In the genomic region with DNA sequence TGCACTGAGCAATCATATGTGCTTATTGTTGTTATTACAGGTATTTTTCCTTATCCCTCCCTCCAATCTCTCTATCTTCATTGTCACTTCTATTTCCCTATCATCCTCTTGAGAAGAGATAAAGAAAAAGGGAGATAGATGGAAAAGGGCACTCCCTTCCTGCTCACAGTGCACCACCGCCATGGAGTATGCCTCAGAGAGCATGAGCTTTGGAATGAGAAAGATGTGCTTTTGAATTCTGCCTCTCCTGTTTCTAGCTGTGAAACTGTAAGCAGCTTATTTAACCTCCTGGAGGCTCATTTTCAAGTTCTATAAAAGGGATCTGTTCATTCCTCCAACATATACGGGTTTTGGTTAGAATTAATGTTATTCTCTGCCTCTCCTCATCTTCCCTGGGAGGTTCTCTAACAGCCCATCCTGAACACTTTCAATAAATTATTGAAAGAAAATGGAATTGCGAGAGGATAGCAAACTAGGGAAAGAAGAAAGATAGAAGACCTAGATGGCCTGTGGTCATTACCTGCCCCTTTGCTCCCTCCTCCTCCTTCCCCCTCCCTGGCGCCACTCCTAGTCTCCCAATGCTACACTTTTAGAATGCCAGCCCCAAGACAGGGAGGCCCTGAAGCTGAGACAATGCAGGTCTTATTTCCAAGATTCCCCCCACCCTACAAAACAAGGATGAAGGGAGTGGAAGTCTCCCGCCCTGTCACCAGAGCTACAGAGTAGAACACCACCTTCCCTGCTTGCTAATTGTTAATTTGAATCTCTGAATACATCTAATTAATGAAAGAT, we compare ENCODE assay signal across 1 cellular context.
TF ChIP-seq lines count a peak whose summit lies in the region.

No MANE protein-coding gene starts in this region.

TF ChIP-seq in WTC11, 78 proteins besides CTCF, POLR2A, EP300 and RAD21:
- TF ChIP-seq, protein P1, sequence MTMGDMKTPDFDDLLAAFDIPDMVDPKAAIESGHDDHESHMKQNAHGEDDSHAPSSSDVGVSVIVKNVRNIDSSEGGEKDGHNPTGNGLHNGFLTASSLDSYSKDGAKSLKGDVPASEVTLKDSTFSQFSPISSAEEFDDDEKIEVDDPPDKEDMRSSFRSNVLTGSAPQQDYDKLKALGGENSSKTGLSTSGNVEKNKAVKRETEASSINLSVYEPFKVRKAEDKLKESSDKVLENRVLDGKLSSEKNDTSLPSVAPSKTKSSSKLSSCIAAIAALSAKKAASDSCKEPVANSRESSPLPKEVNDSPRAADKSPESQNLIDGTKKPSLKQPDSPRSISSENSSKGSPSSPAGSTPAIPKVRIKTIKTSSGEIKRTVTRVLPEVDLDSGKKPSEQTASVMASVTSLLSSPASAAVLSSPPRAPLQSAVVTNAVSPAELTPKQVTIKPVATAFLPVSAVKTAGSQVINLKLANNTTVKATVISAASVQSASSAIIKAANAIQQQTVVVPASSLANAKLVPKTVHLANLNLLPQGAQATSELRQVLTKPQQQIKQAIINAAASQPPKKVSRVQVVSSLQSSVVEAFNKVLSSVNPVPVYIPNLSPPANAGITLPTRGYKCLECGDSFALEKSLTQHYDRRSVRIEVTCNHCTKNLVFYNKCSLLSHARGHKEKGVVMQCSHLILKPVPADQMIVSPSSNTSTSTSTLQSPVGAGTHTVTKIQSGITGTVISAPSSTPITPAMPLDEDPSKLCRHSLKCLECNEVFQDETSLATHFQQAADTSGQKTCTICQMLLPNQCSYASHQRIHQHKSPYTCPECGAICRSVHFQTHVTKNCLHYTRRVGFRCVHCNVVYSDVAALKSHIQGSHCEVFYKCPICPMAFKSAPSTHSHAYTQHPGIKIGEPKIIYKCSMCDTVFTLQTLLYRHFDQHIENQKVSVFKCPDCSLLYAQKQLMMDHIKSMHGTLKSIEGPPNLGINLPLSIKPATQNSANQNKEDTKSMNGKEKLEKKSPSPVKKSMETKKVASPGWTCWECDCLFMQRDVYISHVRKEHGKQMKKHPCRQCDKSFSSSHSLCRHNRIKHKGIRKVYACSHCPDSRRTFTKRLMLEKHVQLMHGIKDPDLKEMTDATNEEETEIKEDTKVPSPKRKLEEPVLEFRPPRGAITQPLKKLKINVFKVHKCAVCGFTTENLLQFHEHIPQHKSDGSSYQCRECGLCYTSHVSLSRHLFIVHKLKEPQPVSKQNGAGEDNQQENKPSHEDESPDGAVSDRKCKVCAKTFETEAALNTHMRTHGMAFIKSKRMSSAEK (CRISPR knock-in tag; IDR thresholded peaks at IDR 0.05; ENCODE audit: borderline replicate concordance) = no peak
- no peak for TF ChIP-seq ZBTB21 (CRISPR knock-in tag; IDR thresholded peaks at IDR 0.05; ENCODE audit: borderline replicate concordance)
- TF ChIP-seq, protein P2, sequence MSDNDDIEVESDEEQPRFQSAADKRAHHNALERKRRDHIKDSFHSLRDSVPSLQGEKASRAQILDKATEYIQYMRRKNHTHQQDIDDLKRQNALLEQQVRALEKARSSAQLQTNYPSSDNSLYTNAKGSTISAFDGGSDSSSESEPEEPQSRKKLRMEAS (CRISPR knock-in tag; IDR thresholded peaks at IDR 0.05) = no peak
- no peak for TF ChIP-seq RORB (CRISPR knock-in tag; IDR thresholded peaks at IDR 0.05)
- TF ChIP-seq ZNF317 (CRISPR knock-in tag; IDR thresholded peaks at IDR 0.05; ENCODE audit: borderline replicate concordance, low read depth) = no peak
- TF ChIP-seq, protein P3, sequence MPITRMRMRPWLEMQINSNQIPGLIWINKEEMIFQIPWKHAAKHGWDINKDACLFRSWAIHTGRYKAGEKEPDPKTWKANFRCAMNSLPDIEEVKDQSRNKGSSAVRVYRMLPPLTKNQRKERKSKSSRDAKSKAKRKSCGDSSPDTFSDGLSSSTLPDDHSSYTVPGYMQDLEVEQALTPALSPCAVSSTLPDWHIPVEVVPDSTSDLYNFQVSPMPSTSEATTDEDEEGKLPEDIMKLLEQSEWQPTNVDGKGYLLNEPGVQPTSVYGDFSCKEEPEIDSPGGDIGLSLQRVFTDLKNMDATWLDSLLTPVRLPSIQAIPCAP (CRISPR knock-in tag; IDR thresholded peaks at IDR 0.05) = no peak
- TF ChIP-seq TEAD4 (CRISPR knock-in tag; IDR thresholded peaks at IDR 0.05) = no peak
- TF ChIP-seq IRF2 (CRISPR knock-in tag; IDR thresholded peaks at IDR 0.05; ENCODE audit: borderline replicate concordance, low read depth) = no peak
- no peak for TF ChIP-seq ZNF219 (CRISPR knock-in tag; IDR thresholded peaks at IDR 0.05; ENCODE audit: borderline replicate concordance)
- TF ChIP-seq, protein P4, sequence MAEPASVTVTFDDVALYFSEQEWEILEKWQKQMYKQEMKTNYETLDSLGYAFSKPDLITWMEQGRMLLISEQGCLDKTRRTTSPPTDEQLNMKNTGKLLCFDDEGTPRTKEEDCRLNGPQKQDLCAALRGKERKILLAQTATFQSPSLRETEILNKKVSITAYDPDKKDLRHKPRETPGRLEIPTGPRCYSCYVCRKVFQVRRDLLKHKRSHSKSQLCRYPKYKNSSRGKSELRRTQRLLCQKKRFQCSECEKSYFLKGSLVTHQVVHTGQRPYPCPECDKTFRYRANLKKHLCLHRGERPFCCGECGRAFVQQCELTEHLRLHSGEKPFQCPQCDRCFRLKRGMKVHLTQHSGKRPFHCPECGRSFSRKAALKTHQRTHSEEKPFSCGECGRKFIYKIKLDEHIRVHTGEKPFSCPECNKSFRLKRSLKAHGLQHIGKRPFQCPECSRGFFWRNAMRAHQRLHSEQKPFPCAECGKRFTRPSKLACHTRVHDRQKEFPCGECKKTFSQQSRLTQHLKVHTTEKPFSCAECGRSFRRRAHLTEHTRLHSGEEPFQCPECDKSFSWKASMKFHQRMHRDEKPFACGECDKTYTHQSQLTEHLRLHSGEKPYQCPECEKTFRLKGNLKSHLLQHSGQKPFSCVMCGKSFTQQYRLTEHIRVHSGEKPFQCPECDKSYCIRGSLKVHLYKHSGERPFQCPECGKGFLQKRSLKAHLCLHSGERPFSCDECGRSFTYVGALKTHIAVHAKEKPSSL (CRISPR knock-in tag; conservative IDR thresholded peaks at IDR 0.05) = no peak
